In the genomic region with DNA sequence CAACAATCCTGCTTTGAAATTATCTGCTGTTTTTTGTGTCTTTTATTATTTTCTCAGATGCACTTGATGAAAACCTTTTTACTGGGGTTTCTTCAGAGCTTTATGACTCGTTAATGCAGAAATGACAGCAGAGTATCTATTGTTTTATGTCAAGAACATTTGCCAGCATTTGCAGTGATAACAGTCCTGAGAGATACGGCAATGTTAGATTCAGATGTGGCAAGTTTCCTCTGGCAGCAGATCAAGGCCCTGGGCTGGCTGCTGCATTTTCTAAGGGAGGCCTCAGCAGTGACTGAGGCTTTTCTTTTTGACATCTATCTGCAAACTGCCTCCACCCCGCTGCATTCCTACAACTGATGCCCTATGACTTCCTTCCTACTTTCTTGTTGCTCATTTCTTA, we compare ENCODE assay signal across 21 cellular contexts. TPM values are rescaled to one million over a fixed set of nuclear protein-coding genes. Genes with fewer than 3 reads are reported as not detected.
DNase-seq lines count a peak whose midpoint lies in the region; ATAC-seq and TF ChIP-seq lines count a peak whose summit lies in the region.
"Had no signal": no experiment of that assay in that cellular context is flagged by ENCODE, and none has a peak within 500 bp of the region (broad histone marks: within the 10 kb centered on the region; RNA-seq: fewer than 3 reads in every experiment).

No MANE protein-coding gene starts in this region.

- peak; percentile 15 to 41 for ATAC-seq in left cardiac atrium
- ATAC-seq in stimulated activated memory B cell treated with anti-CD40 and anti-IgM and Interleukin-4, amounts not matched to agents 10 μg/mL and 1 μg/mL and 100 μg/mL, for 72 hours, result no peak
- no peak for ATAC-seq in T-helper 17 cell
- ATAC-seq in activated T-cell treated with anti-CD3 and anti-CD28 coated beads, Interleukin-2, amount 50 U/mL, for 72 hours (replicated peaks in 1 of 2), result no peak
- ATAC-seq: Panc1 had no signal

- no peaks in the 10 kb centered on the region for H4K20me1 ChIP-seq in neural progenitor cell (ENCODE audit: low read depth)

- no peak overlapping the region for H3K4me3 ChIP-seq in Jurkat, Clone E6-1 (ENCODE audit: low read length)
- no peak overlapping the region for H3K4me3 ChIP-seq in subcutaneous abdominal adipose tissue (ENCODE audit: low read depth in 1 of 5, low read length in 5 of 5)
- no peak overlapping the region for H3K4me3 ChIP-seq in neural progenitor cell

- no peaks in the 10 kb centered on the region for H3K27me3 Mint-ChIP-seq in stimulated activated memory B cell treated with anti-CD40 and anti-IgM and Interleukin-4, amounts not matched to agents 10 μg/mL and 1 μg/mL and 100 μg/mL, for 72 hours
- peaks cover 7% of the 10 kb centered on the region for H3K27me3 Mint-ChIP-seq in T-helper 17 cell
- H3K27me3 Mint-ChIP-seq in activated T-cell treated with anti-CD3 and anti-CD28 coated beads, Interleukin-2, amount 50 U/mL, for 72 hours (ENCODE audit: low read depth), result no peaks in the 10 kb centered on the region
- H3K27me3 Mint-ChIP-seq in neural progenitor cell (ENCODE audit: insufficient read depth, low read depth), result peaks cover 5% of the 10 kb centered on the region
- H3K27me3 Mint-ChIP-seq: CD4-positive, alpha-beta T cell; central memory CD8-positive, alpha-beta T cell had no signal

- no peaks in the 10 kb centered on the region for H3K9me3 Mint-ChIP-seq in stimulated activated memory B cell treated with anti-CD40 and anti-IgM and Interleukin-4, amounts not matched to agents 10 μg/mL and 1 μg/mL and 100 μg/mL, for 72 hours
- H3K9me3 Mint-ChIP-seq in activated T-cell treated with anti-CD3 and anti-CD28 coated beads, Interleukin-2, amount 50 U/mL, for 72 hours, result no peaks in the 10 kb centered on the region
- H3K9me3 Mint-ChIP-seq in neural progenitor cell, result no peaks in the 10 kb centered on the region
- H3K9me3 Mint-ChIP-seq: CD4-positive, alpha-beta T cell; central memory CD8-positive, alpha-beta T cell; H9 had no signal

- peaks cover 0 to 51% (median 40%) of the 10 kb centered on the region in 5 donors for H3K4me1 ChIP-seq in subcutaneous abdominal adipose tissue (ENCODE audit: control insufficient read depth in 5 of 5, insufficient read depth in 5 of 5, low read length in 5 of 5)
- no peaks in the 10 kb centered on the region for H3K4me1 ChIP-seq in neural progenitor cell
- H3K4me1 ChIP-seq: parathyroid adenoma had no signal

- no peaks in the 10 kb centered on the region for H3K4me1 Mint-ChIP-seq in stimulated activated memory B cell treated with anti-CD40 and anti-IgM and Interleukin-4, amounts not matched to agents 10 μg/mL and 1 μg/mL and 100 μg/mL, for 72 hours
- no peaks in the 10 kb centered on the region for H3K4me1 Mint-ChIP-seq in T-helper 17 cell
- no peaks in the 10 kb centered on the region for H3K4me1 Mint-ChIP-seq in activated T-cell treated with anti-CD3 and anti-CD28 coated beads, Interleukin-2, amount 50 U/mL, for 72 hours (ENCODE audit: low read depth)
- peaks cover 2% of the 10 kb centered on the region for H3K4me1 Mint-ChIP-seq in neural progenitor cell
- H3K4me1 Mint-ChIP-seq: central memory CD8-positive, alpha-beta T cell had no signal

- H3F3A ChIP-seq in neural progenitor cell (ENCODE audit: low read depth), result no peaks in the 10 kb centered on the region

- H3K36me3 Mint-ChIP-seq in stimulated activated memory B cell treated with anti-CD40 and anti-IgM and Interleukin-4, amounts not matched to agents 10 μg/mL and 1 μg/mL and 100 μg/mL, for 72 hours, result no peaks in the 10 kb centered on the region
- H3K36me3 Mint-ChIP-seq in T-helper 17 cell (ENCODE audit: low read depth), result no peaks in the 10 kb centered on the region
- no peaks in the 10 kb centered on the region for H3K36me3 Mint-ChIP-seq in activated T-cell treated with anti-CD3 and anti-CD28 coated beads, Interleukin-2, amount 50 U/mL, for 72 hours (ENCODE audit: insufficient read depth in 2 of 2)
- H3K36me3 Mint-ChIP-seq in neural progenitor cell, result no peaks in the 10 kb centered on the region

- peak overlapping the region; percentile 79 for H3K27ac ChIP-seq in subcutaneous abdominal adipose tissue (ENCODE audit: low read depth, low read length)
- no peak overlapping the region for H3K27ac ChIP-seq in neural progenitor cell
- H3K27ac ChIP-seq: parathyroid adenoma had no signal

- H3K27me3 ChIP-seq in subcutaneous abdominal adipose tissue (ENCODE audit: control insufficient read depth in 5 of 5, insufficient read depth in 4 of 5, low read length in 5 of 5), result no peaks in the 10 kb centered on the region
- no peaks in the 10 kb centered on the region for H3K27me3 ChIP-seq in neural progenitor cell

- H3K27ac Mint-ChIP-seq in stimulated activated memory B cell treated with anti-CD40 and anti-IgM and Interleukin-4, amounts not matched to agents 10 μg/mL and 1 μg/mL and 100 μg/mL, for 72 hours, result no peak overlapping the region
- H3K27ac Mint-ChIP-seq in T-helper 17 cell (no peak overlapping the region), neural progenitor cell (no peak overlapping the region)
- H3K27ac Mint-ChIP-seq in activated T-cell treated with anti-CD3 and anti-CD28 coated beads, Interleukin-2, amount 50 U/mL, for 72 hours, result no peak overlapping the region
- H3K27ac Mint-ChIP-seq: CD4-positive, alpha-beta T cell; H9 had no signal

- DNase-seq in Jurkat, Clone E6-1 (ENCODE audit: low read depth, low spot score), result peak; percentile 70
- DNase-seq in amniotic epithelial cell (ENCODE audit: low read depth) (peak; percentile 95), left cardiac atrium (peak; percentile 73), T-helper 17 cell (no peak), neural progenitor cell (ENCODE audit: low spot score) (no peak)
- no peak for DNase-seq in activated T-cell treated with anti-CD3 and anti-CD28 coated beads, Interleukin-2, amount 50 U/mL, for 72 hours
- DNase-seq: activated CD8-positive, alpha-beta memory T cell treated with anti-CD3 and anti-CD28 coated beads, Interleukin-2, amount 50 U/mL, for 48 hours; activated naive CD4-positive, alpha-beta T cell treated with anti-CD3 and anti-CD28 coated beads, Interleukin-2, amount 50 U/mL, for 16 hours; CD4-positive, alpha-beta T cell; H9; head of caudate nucleus; KG1; kidney; NCI-H1694; NCI-H526; stimulated activated CD4-positive, alpha-beta T cell treated with anti-CD3 and anti-CD28 coated beads, Interleukin-12 subunit alpha, Interleukin-12 subunit beta, amount 100 ng/mL, for 4 hours had no signal

- H3K4me3 Mint-ChIP-seq in stimulated activated memory B cell treated with anti-CD40 and anti-IgM and Interleukin-4, amounts not matched to agents 10 μg/mL and 1 μg/mL and 100 μg/mL, for 72 hours, result no peak overlapping the region
- H3K4me3 Mint-ChIP-seq in T-helper 17 cell (no peak overlapping the region), neural progenitor cell (no peak overlapping the region)
- no peak overlapping the region for H3K4me3 Mint-ChIP-seq in activated T-cell treated with anti-CD3 and anti-CD28 coated beads, Interleukin-2, amount 50 U/mL, for 72 hours
- H3K4me3 Mint-ChIP-seq: CD4-positive, alpha-beta T cell; central memory CD8-positive, alpha-beta T cell; H9 had no signal

- H3K9ac ChIP-seq in subcutaneous abdominal adipose tissue (ENCODE audit: low read length in 5 of 5) (no peak overlapping the region), neural progenitor cell (no peak overlapping the region)
- H3K9ac ChIP-seq: parathyroid adenoma had no signal

- H2AFZ ChIP-seq in neural progenitor cell (replicated peaks), result no peak overlapping the region
- H2AFZ ChIP-seq: parathyroid adenoma had no signal

- H3K36me3 ChIP-seq in subcutaneous abdominal adipose tissue (ENCODE audit: control insufficient read depth in 5 of 5, insufficient read depth in 5 of 5, low read length in 5 of 5) (peaks cover 5 to 16% (median 13%) of the 10 kb centered on the region in 5 donors), neural progenitor cell (no peaks in the 10 kb centered on the region)

- no peaks in the 10 kb centered on the region for H3K79me2 ChIP-seq in neural progenitor cell (ENCODE audit: low read depth)
- H3K79me2 ChIP-seq: parathyroid adenoma had no signal

- intact Hi-C loops in left cardiac atrium (cut with DNase I), result no loop called here

- no peak overlapping the region for H3K4me2 ChIP-seq in neural progenitor cell

- H3K9me3 ChIP-seq in subcutaneous abdominal adipose tissue (ENCODE audit: control insufficient read depth in 5 of 5, low read length in 5 of 5) (no peaks in the 10 kb centered on the region), T-helper 17 cell (ENCODE audit: control insufficient read depth, low read length, poor library complexity, severe bottlenecking) (no peaks in the 10 kb centered on the region), neural progenitor cell (ENCODE audit: low read depth) (no peaks in the 10 kb centered on the region)

- TF ChIP-seq CTCF in neural progenitor cell (IDR thresholded peaks at IDR 0.05), result no peak

RNA-seq across cellular contexts. Expression of a gene that starts 40.2 kb away (rescaled TPM):
- polyA plus RNA-seq in Jurkat, Clone E6-1 (2012; ENCODE audit: insufficient read depth, insufficient read length), result 19.8 TPM
- 100 to 1,000 TPM; 171 to 261 TPM for total RNA-seq in left cardiac atrium
- not detected for total RNA-seq in T-helper 17 cell
- not detected for total RNA-seq in activated T-cell treated with anti-CD3 and anti-CD28 coated beads, Interleukin-2, amount 50 U/mL, for 72 hours
- total RNA-seq in neural progenitor cell (ENCODE audit: low replicate concordance), result 16.1 and 25.5 TPM in 2 replicates
- total RNA-seq: CD4-positive, alpha-beta T cell had no signal

Comparison
In these comparisons a context has a peak if more than half of its experiments do, and no peak if none do; other contexts are left out.
1. DNase-seq: peak in Jurkat, Clone E6-1 (single experiment), amniotic epithelial cell (single experiment) and left cardiac atrium (single experiment); none in T-helper 17 cell (0 of 3), activated T-cell treated with anti-CD3 and anti-CD28 coated beads, Interleukin-2, amount 50 U/mL, for 72 hours (0 of 2) and neural progenitor cell (single experiment).
2. ATAC-seq: peak in left cardiac atrium (2 of 2); none in stimulated activated memory B cell treated with anti-CD40 and anti-IgM and Interleukin-4, amounts not matched to agents 10 μg/mL and 1 μg/mL and 100 μg/mL, for 72 hours (single experiment), T-helper 17 cell (single experiment) and activated T-cell treated with anti-CD3 and anti-CD28 coated beads, Interleukin-2, amount 50 U/mL, for 72 hours (0 of 2).
3. RNA of a gene that starts 40.2 kb away (total RNA-seq): 171 to 261 TPM in left cardiac atrium and 16.1 to 25.5 TPM in neural progenitor cell; not detected in T-helper 17 cell and not detected in activated T-cell treated with anti-CD3 and anti-CD28 coated beads, Interleukin-2, amount 50 U/mL, for 72 hours; every median in the first group is over 10 times any median in the second.